ENCODE assay signal across 8 cellular contexts in genomic region chr2:37672870-37673184, GRCh38.
DNase-seq lines count a peak whose midpoint lies in the region; ATAC-seq and TF ChIP-seq lines count a peak whose summit lies in the region.

No MANE protein-coding gene starts in this region.

- H3K27me3 Mint-ChIP-seq in T-helper 1 cell treated with Interleukin-12 subunit alpha and Interleukin-12 subunit beta and Interleukin-4 antibody, amounts not matched to agents 30 μg/mL and 1 μg/mL, for 36 hours (ENCODE audit: low read depth) = peaks cover 7% of the 10 kb centered on the region
- no peaks in the 10 kb centered on the region for H3K27me3 Mint-ChIP-seq in activated naive CD8-positive, alpha-beta T cell treated with anti-CD3 and anti-CD28 coated beads, Interleukin-2, amount 50 U/mL, for 24 hours

- ATAC-seq in activated naive CD8-positive, alpha-beta T cell treated with anti-CD3 and anti-CD28 coated beads, Interleukin-2, amount 50 U/mL, for 24 hours = no peak
- no peak for ATAC-seq in GM19324 (IDR thresholded peaks at IDR 0.05; ENCODE audit: low FRiP score, unreplicated experiment)

- H3K4me1 ChIP-seq in subcutaneous abdominal adipose tissue (ENCODE audit: control insufficient read depth in 5 of 5, insufficient read depth in 5 of 5, low read length in 5 of 5) = peaks cover 3 to 40% (median 30%) of the 10 kb centered on the region in 5 donors

- H3K9me3 Mint-ChIP-seq in T-helper 1 cell treated with Interleukin-12 subunit alpha and Interleukin-12 subunit beta and Interleukin-4 antibody, amounts not matched to agents 30 μg/mL and 1 μg/mL, for 36 hours = no peaks in the 10 kb centered on the region
- H3K9me3 Mint-ChIP-seq in activated naive CD8-positive, alpha-beta T cell treated with anti-CD3 and anti-CD28 coated beads, Interleukin-2, amount 50 U/mL, for 24 hours = no peaks in the 10 kb centered on the region

- DNase-seq in T-helper 1 cell (no peak), kidney glomerular epithelial cell (lab: John Stamatoyannopoulos, UW) (peak; percentile 62), GM13976 (ENCODE audit: low spot score) (no peak), AG08396 (ENCODE audit: low spot score) (no peak)
- DNase-seq in activated naive CD8-positive, alpha-beta T cell treated with anti-CD3 and anti-CD28 coated beads, Interleukin-2, amount 50 U/mL, for 24 hours = no peak

- H3K36me3 Mint-ChIP-seq in T-helper 1 cell treated with Interleukin-12 subunit alpha and Interleukin-12 subunit beta and Interleukin-4 antibody, amounts not matched to agents 30 μg/mL and 1 μg/mL, for 36 hours (ENCODE audit: low read depth) = peaks cover 6% of the 10 kb centered on the region
- peaks cover 9% of the 10 kb centered on the region for H3K36me3 Mint-ChIP-seq in activated naive CD8-positive, alpha-beta T cell treated with anti-CD3 and anti-CD28 coated beads, Interleukin-2, amount 50 U/mL, for 24 hours (ENCODE audit: low read depth)

- peaks cover 24% of the 10 kb centered on the region for H3K4me1 Mint-ChIP-seq in T-helper 1 cell treated with Interleukin-12 subunit alpha and Interleukin-12 subunit beta and Interleukin-4 antibody, amounts not matched to agents 30 μg/mL and 1 μg/mL, for 36 hours (ENCODE audit: low read depth)
- H3K4me1 Mint-ChIP-seq in activated naive CD8-positive, alpha-beta T cell treated with anti-CD3 and anti-CD28 coated beads, Interleukin-2, amount 50 U/mL, for 24 hours = peaks cover 52% of the 10 kb centered on the region

- peak overlapping the region; percentile 10 for H3K27ac Mint-ChIP-seq in T-helper 1 cell treated with Interleukin-12 subunit alpha and Interleukin-12 subunit beta and Interleukin-4 antibody, amounts not matched to agents 30 μg/mL and 1 μg/mL, for 36 hours
- peak overlapping the region; percentile 75 for H3K27ac Mint-ChIP-seq in activated naive CD8-positive, alpha-beta T cell treated with anti-CD3 and anti-CD28 coated beads, Interleukin-2, amount 50 U/mL, for 24 hours

- H3K4me3 Mint-ChIP-seq in T-helper 1 cell treated with Interleukin-12 subunit alpha and Interleukin-12 subunit beta and Interleukin-4 antibody, amounts not matched to agents 30 μg/mL and 1 μg/mL, for 36 hours = peak overlapping the region; percentile 78
- peak overlapping the region; percentile 89 for H3K4me3 Mint-ChIP-seq in activated naive CD8-positive, alpha-beta T cell treated with anti-CD3 and anti-CD28 coated beads, Interleukin-2, amount 50 U/mL, for 24 hours

- TF ChIP-seq CTCF in GM13976 (IDR thresholded peaks at IDR 0.05; ENCODE audit: borderline replicate concordance, control extremely low read depth, extremely low read depth, insufficient read depth, missing control alignments) = no peak

- no peaks in the 10 kb centered on the region for H3K36me3 ChIP-seq in subcutaneous abdominal adipose tissue (ENCODE audit: control insufficient read depth in 5 of 5, insufficient read depth in 5 of 5, low read length in 5 of 5)

- H3K4me3 ChIP-seq in subcutaneous abdominal adipose tissue (ENCODE audit: low read depth in 1 of 5, low read length in 5 of 5) = peak overlapping the region; percentile 62 to 90 (median 86)

- H3K27me3 ChIP-seq in subcutaneous abdominal adipose tissue (ENCODE audit: control insufficient read depth in 5 of 5, insufficient read depth in 4 of 5, low read length in 5 of 5) = no peaks in the 10 kb centered on the region

- peak overlapping the region; percentile 81 for H3K27ac ChIP-seq in subcutaneous abdominal adipose tissue (ENCODE audit: low read depth, low read length)

- peak overlapping the region in 4 of 5 donors; percentile 49 to 88 (median 80) for H3K9ac ChIP-seq in subcutaneous abdominal adipose tissue (ENCODE audit: low read length in 5 of 5)

- no peaks in the 10 kb centered on the region for H3K9me3 ChIP-seq in subcutaneous abdominal adipose tissue (ENCODE audit: control insufficient read depth in 5 of 5, low read length in 5 of 5)

- in situ Hi-C loops in GM13976 (cut with MboI; ENCODE audit: low sequenced_read_pairs, unreplicated experiment) = loop anchor here (10.0 kb wide), 1 partner anchor 152 kb away; no protein-coding TSS in a partner anchor
